In genomic region chr3:159852821-159853505, GRCh38 we compare ENCODE assay signal across 9 cellular contexts. TPM values are rescaled to one million over a fixed set of nuclear protein-coding genes. Genes with fewer than 3 reads are reported as not detected.
DNase-seq lines count a peak whose midpoint lies in the region; ATAC-seq and TF ChIP-seq lines count a peak whose summit lies in the region.
"Had no signal": no experiment of that assay in that cellular context is flagged by ENCODE, and none has a peak within 500 bp of the region (broad histone marks: within the 10 kb centered on the region; RNA-seq: fewer than 3 reads in every experiment).

No MANE protein-coding gene starts in this region.

- TF ChIP-seq EP300 in upper lobe of left lung (IDR thresholded peaks at IDR 0.05) = no peak

- H3K27me3 Mint-ChIP-seq in chondrocyte (ENCODE audit: low read depth) = no peaks in the 10 kb centered on the region
- peaks cover 22% of the 10 kb centered on the region for H3K27me3 Mint-ChIP-seq in stimulated activated naive CD8-positive, alpha-beta T cell treated with anti-CD3 and anti-CD28 coated beads, Interleukin-15, amount 100 ng/mL, for 72 hours

- H3K4me3 ChIP-seq in liver (ENCODE audit: low read depth in 1 of 3, low read length in 3 of 3) (no peak overlapping the region), upper lobe of left lung (peak overlapping the region in 2 of 4 donors; percentile 12 to 28)

- no peak for TF ChIP-seq CTCF in chondrocyte (IDR thresholded peaks at IDR 0.05)
- no peak for TF ChIP-seq CTCF in liver (IDR thresholded peaks at IDR 0.05; ENCODE audit: low read depth, low read length, missing input control)
- no peak for TF ChIP-seq CTCF in upper lobe of left lung (IDR thresholded peaks at IDR 0.05)

- peaks cover 68% of the 10 kb centered on the region for H3K4me1 Mint-ChIP-seq in chondrocyte (ENCODE audit: low read depth)
- H3K4me1 Mint-ChIP-seq in stimulated activated naive CD8-positive, alpha-beta T cell treated with anti-CD3 and anti-CD28 coated beads, Interleukin-15, amount 100 ng/mL, for 72 hours = no peaks in the 10 kb centered on the region

- H3K4me3 Mint-ChIP-seq in chondrocyte (ENCODE audit: unreplicated experiment) = peak overlapping the region; percentile 77
- no peak overlapping the region for H3K4me3 Mint-ChIP-seq in stimulated activated naive CD8-positive, alpha-beta T cell treated with anti-CD3 and anti-CD28 coated beads, Interleukin-15, amount 100 ng/mL, for 72 hours
- H3K4me3 Mint-ChIP-seq: stimulated activated naive CD8-positive, alpha-beta T cell treated with anti-CD3 and anti-CD28 coated beads, Interleukin-15, Interleukin-2, amounts not matched to agents 100 ng/mL and 50 ng/mL, for 24 hours had no signal

- no peaks in the 10 kb centered on the region for H3K27me3 ChIP-seq in liver (ENCODE audit: control insufficient read depth in 4 of 4, insufficient read depth in 4 of 4, low read length in 3 of 4)
- H3K27me3 ChIP-seq in upper lobe of left lung = no peaks in the 10 kb centered on the region

- H3K9me3 ChIP-seq in liver (ENCODE audit: control insufficient read depth in 4 of 4, low read length in 3 of 4) (no peaks in the 10 kb centered on the region), upper lobe of left lung (no peaks in the 10 kb centered on the region)

- ATAC-seq in HG03354 (IDR thresholded peaks at IDR 0.05; ENCODE audit: poor library complexity, severe bottlenecking, unreplicated experiment) (peak; percentile 37), upper lobe of left lung (ENCODE audit: low FRiP score in 2 of 2) (peak; percentile 66 to 86), GM18498 (IDR thresholded peaks at IDR 0.05; ENCODE audit: unreplicated experiment) (no peak)
- ATAC-seq in stimulated activated naive CD8-positive, alpha-beta T cell treated with anti-CD3 and anti-CD28 coated beads, Interleukin-15, amount 100 ng/mL, for 72 hours = no peak

- H3K27ac ChIP-seq in liver (ENCODE audit: low read depth in 1 of 2, low read length in 2 of 2) (peak overlapping the region; percentile 14 to 49), upper lobe of left lung (peak overlapping the region; percentile 57 to 90 (median 84))

- no peaks in the 10 kb centered on the region for H3K9me3 Mint-ChIP-seq in chondrocyte (ENCODE audit: low read depth)
- no peaks in the 10 kb centered on the region for H3K9me3 Mint-ChIP-seq in stimulated activated naive CD8-positive, alpha-beta T cell treated with anti-CD3 and anti-CD28 coated beads, Interleukin-15, amount 100 ng/mL, for 72 hours
- H3K9me3 Mint-ChIP-seq: stimulated activated naive CD8-positive, alpha-beta T cell treated with anti-CD3 and anti-CD28 coated beads, Interleukin-15, Interleukin-2, amounts not matched to agents 100 ng/mL and 50 ng/mL, for 24 hours had no signal

- TF ChIP-seq RAD21 in liver (IDR thresholded peaks at IDR 0.05) = no peak

- H3K27ac Mint-ChIP-seq in chondrocyte (ENCODE audit: unreplicated experiment) = peak overlapping the region; percentile 99
- no peak overlapping the region for H3K27ac Mint-ChIP-seq in stimulated activated naive CD8-positive, alpha-beta T cell treated with anti-CD3 and anti-CD28 coated beads, Interleukin-15, amount 100 ng/mL, for 72 hours
- H3K27ac Mint-ChIP-seq: stimulated activated naive CD8-positive, alpha-beta T cell treated with anti-CD3 and anti-CD28 coated beads, Interleukin-15, Interleukin-2, amounts not matched to agents 100 ng/mL and 50 ng/mL, for 24 hours had no signal

- WGBS in liver = 62% methylated on average over 11 of the region's 11 CpGs
- 11 to 22% methylated on average over 10 to 11 of the region's 11 CpGs for WGBS in upper lobe of left lung, 2 donors

- H3K36me3 Mint-ChIP-seq in chondrocyte (ENCODE audit: low read depth) = no peaks in the 10 kb centered on the region

- H3K36me3 ChIP-seq in liver (ENCODE audit: control insufficient read depth in 4 of 4, insufficient read depth in 3 of 4, low read depth in 1 of 4, low read length in 3 of 4) (no peaks in the 10 kb centered on the region), upper lobe of left lung (no peaks in the 10 kb centered on the region)

- peak; percentile 53 for DNase-seq in AG20443 (ENCODE audit: low spot score)
- DNase-seq in chondrocyte (ENCODE audit: low spot score) = no peak
- peak; percentile 59 to 79 for DNase-seq in upper lobe of left lung
- no peak for DNase-seq in SIG-M5 (lab: John Stamatoyannopoulos, UW)
- no peak for DNase-seq in stimulated activated naive CD8-positive, alpha-beta T cell treated with anti-CD3 and anti-CD28 coated beads, Interleukin-15, amount 100 ng/mL, for 72 hours

- peak in 1 of 4 donors; percentile 53 for TF ChIP-seq POLR2A in upper lobe of left lung (IDR thresholded peaks at IDR 0.05)

- no peak overlapping the region for H3K9ac ChIP-seq in liver (ENCODE audit: low read depth in 1 of 2, low read length in 2 of 2)

- H3K4me1 ChIP-seq in liver (ENCODE audit: control insufficient read depth in 4 of 4, insufficient read depth in 4 of 4, low read length in 3 of 4) = peaks cover 2 to 5% (median 4%) of the 10 kb centered on the region in 4 donors
- peaks cover 35 to 65% (median 48%) of the 10 kb centered on the region in 4 donors for H3K4me1 ChIP-seq in upper lobe of left lung

TF ChIP-seq in liver, 16 proteins besides CTCF, POLR2A, EP300 and RAD21:
- TF ChIP-seq HNF4G (IDR thresholded peaks at IDR 0.05) (no peak), FOXA2 (IDR thresholded peaks at IDR 0.05) (no peak), REST (IDR thresholded peaks at IDR 0.05) (no peak), ZBTB33 (IDR thresholded peaks at IDR 0.05) (no peak), JUND (IDR thresholded peaks at IDR 0.05) (no peak), GABPA (IDR thresholded peaks at IDR 0.05 in 1 of 2, conservative IDR thresholded peaks at IDR 0.05 in 1 of 2) (no peak), MAX (IDR thresholded peaks at IDR 0.05) (no peak), HNF4A (conservative IDR thresholded peaks at IDR 0.05) (no peak), RXRA (IDR thresholded peaks at IDR 0.05) (no peak), EGR1 (IDR thresholded peaks at IDR 0.05; ENCODE audit: low read depth in 2 of 2) (no peak), FOXA1 (IDR thresholded peaks at IDR 0.05) (no peak), SP1 (IDR thresholded peaks at IDR 0.05) (no peak), ATF3 (IDR thresholded peaks at IDR 0.05) (no peak), TAF1 (conservative IDR thresholded peaks at IDR 0.05) (no peak), YY1 (IDR thresholded peaks at IDR 0.05) (no peak), NR2F2 (IDR thresholded peaks at IDR 0.05) (no peak)

RNA-seq across cellular contexts. Expression of gene SCHIP1, which starts 13.3 kb away (rescaled TPM):
- total RNA-seq in chondrocyte (7.1 to 10.6 TPM (median 7.5 TPM) in 3 replicates), liver (1 to 10 TPM in 1 of 2 donors, under 1 TPM in 1; 0.47 to 1.6 TPM), upper lobe of left lung (10 to 100 TPM in 3 of 6 donors, 1 to 10 TPM in 3; 6.3 to 28.7 (median 9.5) TPM)
- under 1 TPM; 0.21 to 0.46 TPM for polyA plus RNA-seq in liver

Comparison
In these comparisons a context has a peak if more than half of its experiments do, and no peak if none do; other contexts are left out.
1. DNase-seq: peak in AG20443 (single experiment) and upper lobe of left lung (2 of 2); none in chondrocyte (single experiment), SIG-M5 (single experiment) and stimulated activated naive CD8-positive, alpha-beta T cell treated with anti-CD3 and anti-CD28 coated beads, Interleukin-15, amount 100 ng/mL, for 72 hours (0 of 2).
2. ATAC-seq: peak in HG03354 (single experiment) and upper lobe of left lung (2 of 2); none in GM18498 (single experiment) and stimulated activated naive CD8-positive, alpha-beta T cell treated with anti-CD3 and anti-CD28 coated beads, Interleukin-15, amount 100 ng/mL, for 72 hours (single experiment).